Comparison of ENCODE assay signal across 1 cellular context in genomic region chr6:111710911-111711310, GRCh38.
TF ChIP-seq lines count a peak whose summit lies in the region.

No MANE protein-coding gene starts in this region.

TF ChIP-seq in HEK293, 187 proteins besides CTCF, POLR2A, EP300 and RAD21 (continued from another document):
- no peak for TF ChIP-seq OVOL3 (tag by site-specific recombination; IDR thresholded peaks at IDR 0.05)
